12 cellular contexts compared by ENCODE assay signal in genomic region chr20:49913399-49914047, GRCh38. TPM values are rescaled to one million over a fixed set of nuclear protein-coding genes. Genes with fewer than 3 reads are reported as not detected.
A peak's percentile ranks its signal among the peaks of the same experiment; 100 is the strongest.
DNase-seq lines count a peak whose midpoint lies in the region; ATAC-seq, FAIRE-seq and TF ChIP-seq lines count a peak whose summit lies in the region.
"Had no signal": no experiment of that assay in that cellular context is flagged by ENCODE, and none has a peak within 500 bp of the region (broad histone marks: within the 10 kb centered on the region; RNA-seq: fewer than 3 reads in every experiment).

No MANE protein-coding gene starts in this region.

- peaks cover 8% of the 10 kb centered on the region for H3K79me2 ChIP-seq in trophoblast cell (ENCODE audit: control insufficient read depth, insufficient read depth, low read length, poor library complexity)

- H3K18ac ChIP-seq in trophoblast cell (ENCODE audit: low read length): no peak overlapping the region

- TF ChIP-seq CTCF in Panc1 (IDR thresholded peaks at IDR 0.05) (no peak), epithelial cell of esophagus (IDR thresholded peaks at IDR 0.05; ENCODE audit: insufficient read depth, low read depth, low read length, missing control alignments) (no peak), omental fat pad (IDR thresholded peaks at IDR 0.05) (no peak), GM10266 (IDR thresholded peaks at IDR 0.05; ENCODE audit: control insufficient read depth, insufficient read depth, low read depth, missing control alignments) (no peak)

- H3K9me3 ChIP-seq in Panc1 (ENCODE audit: control insufficient read depth, insufficient read depth, low read depth, low read length): no peaks in the 10 kb centered on the region
- no peaks in the 10 kb centered on the region for H3K9me3 ChIP-seq in trophoblast cell (ENCODE audit: insufficient read depth, low read depth, low read length)
- H3K9me3 ChIP-seq: uterus had no signal

- no peak overlapping the region for H3K23ac ChIP-seq in trophoblast cell (ENCODE audit: low read length)

- no peak overlapping the region for H3K4me2 ChIP-seq in trophoblast cell (ENCODE audit: low read length)

- H2AK5ac ChIP-seq in trophoblast cell (ENCODE audit: low read length): no peak overlapping the region

- H3K4me1 ChIP-seq in Panc1 (ENCODE audit: control insufficient read depth, insufficient read depth, low read length) (peaks cover 15% of the 10 kb centered on the region), trophoblast cell (ENCODE audit: control insufficient read depth in 1 of 2, insufficient read depth in 2 of 2, low read length in 2 of 2) (peaks cover 6 to 9% of the 10 kb centered on the region in 2 experiments)

- no peak overlapping the region for H4K12ac ChIP-seq in trophoblast cell (ENCODE audit: low read depth, low read length)

- H2BK12ac ChIP-seq in trophoblast cell (ENCODE audit: low read length): no peak overlapping the region

- in situ Hi-C loops in G401 (cut with HindIII; ENCODE audit: low sequenced_read_pairs): no loop called here
- in situ Hi-C loops in Panc1 (cut with HindIII; ENCODE audit: low pct_unique_long_range_greater_than_20kb, low sequenced_read_pairs): no loop called here

- H4K8ac ChIP-seq in trophoblast cell (ENCODE audit: low read depth, low read length): no peak overlapping the region

- DNase-seq in G401 (ENCODE audit: low spot score) (peak; percentile 45), Panc1 (ENCODE audit: low read depth, low spot score) (no peak), epithelial cell of esophagus (ENCODE audit: low read depth) (no peak), trophoblast cell (no peak), omental fat pad (ENCODE audit: low spot score) (no peak), GM10266 (ENCODE audit: extremely low spot score) (no peak), NCI-H748 treated with DMSO at 0.1 percent for 48 hours (lab: John Stamatoyannopoulos, UW) (no peak), urothelium cell line (ENCODE audit: low spot score) (no peak)
- DNase-seq: activated naive CD4-positive, alpha-beta T cell; SHP77; stimulated activated CD4-positive, alpha-beta T cell treated with anti-CD3 and anti-CD28 coated beads, Interleukin-15, amount 100 ng/mL, for 24 hours; uterus had no signal

- no peak overlapping the region for H4K91ac ChIP-seq in trophoblast cell (ENCODE audit: low read depth, low read length)

- no peak overlapping the region for H3K9ac ChIP-seq in trophoblast cell (ENCODE audit: low read length)

- H3K79me1 ChIP-seq in trophoblast cell (ENCODE audit: low read length): peaks cover 7% of the 10 kb centered on the region

- no peak overlapping the region for H3K14ac ChIP-seq in trophoblast cell (ENCODE audit: low read length)

- no peak overlapping the region for H2BK120ac ChIP-seq in trophoblast cell (ENCODE audit: insufficient read depth, low read length, poor library complexity)

- peaks cover 3% of the 10 kb centered on the region; the same call in 1 of the 2 replicates for H3K36me3 ChIP-seq in Panc1 (ENCODE audit: control insufficient read depth, insufficient read depth, low read length)
- H3K36me3 ChIP-seq in trophoblast cell (ENCODE audit: control insufficient read depth in 1 of 2, insufficient read depth in 2 of 2, low read length in 2 of 2): peaks cover 10 to 11% of the 10 kb centered on the region in 2 experiments
- H3K36me3 ChIP-seq: uterus had no signal

- ATAC-seq in Panc1: no peak
- no peak for ATAC-seq in omental fat pad (ENCODE audit: low FRiP score)

- TSS peak; percentile 65 for BruUV-seq in Panc1 (replicated peaks; lab: Mats Ljungman, UMichigan)

- no peak for FAIRE-seq in urothelium cell line (lab: Jason Lieb, UNC)

- H3K27ac ChIP-seq in Panc1 (ENCODE audit: low read length) (no peak overlapping the region), trophoblast cell (ENCODE audit: low read depth, low read length) (no peak overlapping the region)

- WGBS in trophoblast cell (ENCODE audit: extremely low coverage, insufficient coverage, insufficient read length): no CpG with 5 or more reads among the region's 16 CpGs

- H2AFZ ChIP-seq in trophoblast cell (ENCODE audit: insufficient read depth, low read length, poor library complexity): no peak overlapping the region

- CTCF ChIA-PET in Panc1 (lab: Charles Lee): interaction anchor here (0.9 kb wide), 1 partner anchor 241 kb away, joined by 3 read pairs; no protein-coding TSS in a partner anchor

- H3K4ac ChIP-seq in trophoblast cell (ENCODE audit: low read depth, low read length): peak overlapping the region; percentile 52

- intact Hi-C loops in Panc1 (cut with micrococcal nuclease; ENCODE audit: unreplicated experiment): no loop called here

- POLR2A ChIA-PET in Panc1 (lab: Charles Lee): interaction anchor here (0.7 kb wide), 2 partner anchors 92 to 181 kb away, joined by 3 to 5 read pairs; no protein-coding TSS in a partner anchor

- H3K4me3 ChIP-seq in Panc1 (ENCODE audit: low read depth in 2 of 2, low read length in 2 of 2) (peak overlapping the region in 1 of 2 experiments; percentile 76; a peak in 3 of 4 replicates), epithelial cell of esophagus (ENCODE audit: low read length) (peak overlapping the region; percentile 90), trophoblast cell (ENCODE audit: low read depth, low read length) (no peak overlapping the region)

- H3K27me3 ChIP-seq in Panc1 (ENCODE audit: control insufficient read depth, insufficient read depth, low read length): no peaks in the 10 kb centered on the region
- H3K27me3 ChIP-seq in trophoblast cell (ENCODE audit: insufficient read depth, low read length): no peaks in the 10 kb centered on the region
- H3K27me3 ChIP-seq: uterus had no signal

- no peak overlapping the region for H2BK5ac ChIP-seq in trophoblast cell (ENCODE audit: low read depth, low read length, poor library complexity)

RNA-seq across cellular contexts. Expression of gene SPATA2, which starts 1.8 kb away (rescaled TPM):
- total RNA-seq in G401 (2014; rRNA removed; shearing (Covaris generic)): 0.80 and 1.6 TPM in 2 replicates
- total RNA-seq in Panc1 (2021; ENCODE audit: unreplicated experiment): 8.3 TPM
- polyA plus RNA-seq in Panc1 (2012; ENCODE audit: insufficient read length): 8.6 TPM
- polyA plus RNA-seq in trophoblast cell (2013): 8.8 and 9.0 TPM in 2 replicates
- total RNA-seq in omental fat pad: 1 to 10 TPM; 3.3 to 6.4 (median 3.6) TPM

RNA-seq across cellular contexts. Expression of gene RNF114, which starts 22.7 kb away (rescaled TPM):
- 75.1 and 79.8 TPM in 2 replicates for total RNA-seq in G401 (2014; rRNA removed; shearing (Covaris generic))
- total RNA-seq in Panc1 (2021; ENCODE audit: unreplicated experiment): 70.0 TPM
- polyA plus RNA-seq in Panc1 (2012; ENCODE audit: insufficient read length): 71.9 TPM
- polyA plus RNA-seq in trophoblast cell (2013): 56.6 and 56.7 TPM in 2 replicates
- 100 to 1,000 TPM; 133 to 163 (median 146) TPM for total RNA-seq in omental fat pad
